In genomic region chr1:147541672-147542548, GRCh38 we compare ENCODE assay signal across 8 cellular contexts. TPM values are rescaled to one million over a fixed set of nuclear protein-coding genes. Genes with fewer than 3 reads are reported as not detected.
A peak's percentile ranks its signal among the peaks of the same experiment; 100 is the strongest.
DNase-seq lines count a peak whose midpoint lies in the region; ATAC-seq and TF ChIP-seq lines count a peak whose summit lies in the region.

No MANE protein-coding gene starts in this region.

- POLR2A ChIA-PET in AG04450 (lab: Yijun Ruan, JAX), result interaction anchor here (0.6 to 3.8 kb wide), 5 partner anchors 27 to 128 kb away, joined by 3 to 41 read pairs (median 6); no protein-coding TSS in a partner anchor

- no peaks in the 10 kb centered on the region for H4K20me1 ChIP-seq in H9 (ENCODE audit: control insufficient read depth, insufficient read depth, insufficient read length)

- no peaks in the 10 kb centered on the region for H3K27me3 ChIP-seq in AG04450 (ENCODE audit: control insufficient read depth, insufficient read depth, low read length)
- no peaks in the 10 kb centered on the region for H3K27me3 ChIP-seq in H9 (ENCODE audit: insufficient read depth, low read length)

- H3K27me3 Mint-ChIP-seq in H9 (ENCODE audit: low read depth), result no peaks in the 10 kb centered on the region
- H3K27me3 Mint-ChIP-seq in neural crest cell (ENCODE audit: low read depth), result no peaks in the 10 kb centered on the region

- no peak overlapping the region for H3K4ac ChIP-seq in H9 (ENCODE audit: low read depth, low read length)

- H3T11ph ChIP-seq in H9 (ENCODE audit: low read length), result no peak overlapping the region

- no peak overlapping the region for H2BK12ac ChIP-seq in H9 (ENCODE audit: insufficient read length, low read depth, low read length)

- peaks cover 49 to 53% of the 10 kb centered on the region in 2 experiments for H3K4me1 Mint-ChIP-seq in H9
- H3K4me1 Mint-ChIP-seq in neural crest cell, result peaks cover 46% of the 10 kb centered on the region

- no peak overlapping the region for H2BK120ac ChIP-seq in H9 (ENCODE audit: low read depth, low read length, poor library complexity, severe bottlenecking)

- no peak overlapping the region for H2BK20ac ChIP-seq in H9 (ENCODE audit: low read depth, low read length, poor library complexity, severe bottlenecking)

- H3K27ac ChIP-seq in AG04450 (ENCODE audit: low read depth, low read length) (peak overlapping the region; percentile 92), H9 (ENCODE audit: insufficient read length, low read depth, low read length) (peak overlapping the region; percentile 51)

- H3K9me3 Mint-ChIP-seq in H9, result no peaks in the 10 kb centered on the region
- H3K9me3 Mint-ChIP-seq in neural crest cell, result no peaks in the 10 kb centered on the region

- H3K36me3 Mint-ChIP-seq in H9 (ENCODE audit: insufficient read depth in 1 of 3, low read depth in 3 of 3) (peaks cover 0 to 9% (median 0%) of the 10 kb centered on the region in 3 experiments; a peak in 2 of 7 replicates), neural crest cell (ENCODE audit: low read depth) (peaks cover 2% of the 10 kb centered on the region)

- peak overlapping the region; percentile 71 for H3K18ac ChIP-seq in H9 (ENCODE audit: insufficient read length, low read depth, low read length)

- H3K23me2 ChIP-seq in H9 (ENCODE audit: insufficient read length, low read depth, low read length, poor library complexity, severe bottlenecking), result peaks cover 13% of the 10 kb centered on the region

- WGBS in H9 (ENCODE audit: extremely low coverage, insufficient read length, low lambda C conversion rate), result no CpG with 5 or more reads among the region's 29 CpGs

- H3K4me3 ChIP-seq in AG04450 (ENCODE audit: low read depth, low read length), result peak overlapping the region; percentile 66

- peak overlapping the region; percentile 59 for H3K14ac ChIP-seq in H9 (ENCODE audit: insufficient read depth, low read length)

- H3K4me1 ChIP-seq in H9 (ENCODE audit: insufficient read depth, low read length), result peaks cover 11% of the 10 kb centered on the region; the same call in 1 of the 2 replicates

- peak overlapping the region; percentile 96 for H3K4me2 ChIP-seq in H9 (ENCODE audit: insufficient read depth, insufficient read length, low read length)

- DNase-seq in AG04450 (ENCODE audit: low read depth, low spot score) (no peak), H9 (peak; percentile 70), fibroblast of the conjunctiva (ENCODE audit: low read depth) (peak; percentile 18), neural crest cell (ENCODE audit: low read depth, low spot score) (peak; percentile 19), SKM-1 (lab: John Stamatoyannopoulos, UW; ENCODE audit: unreplicated experiment) (no peak)
- DNase-seq in activated CD8-positive, alpha-beta memory T cell treated with anti-CD3 and anti-CD28 coated beads for 48 hours (ENCODE audit: low read depth in 2 of 3, low spot score in 2 of 3), result peak in 2 of 3 experiments; percentile 8 to 13

- H3K79me1 ChIP-seq in H9 (ENCODE audit: insufficient read depth, low read depth, low read length, poor library complexity, severe bottlenecking), result no peaks in the 10 kb centered on the region

- H3K9me3 ChIP-seq in AG04450 (ENCODE audit: control insufficient read depth, insufficient read depth, low read length), result no peaks in the 10 kb centered on the region
- H3K9me3 ChIP-seq in H9 (ENCODE audit: control insufficient read depth, low read depth, low read length), result no peaks in the 10 kb centered on the region

- H3K4me3 Mint-ChIP-seq in H9 (no peak overlapping the region), neural crest cell (no peak overlapping the region)

- no peak overlapping the region for H4K91ac ChIP-seq in H9 (ENCODE audit: insufficient read length, low read depth, low read length)

- peak overlapping the region; percentile 71 for H3K9ac ChIP-seq in H9 (ENCODE audit: extremely low read depth, insufficient read length, low read length)

- no peak overlapping the region for H4K8ac ChIP-seq in H9 (replicated peaks; ENCODE audit: insufficient read length, low read depth, low read length)

- CTCF ChIA-PET in AG04450 (lab: Charles Lee), result interaction anchor here (1.3 to 2.7 kb wide), 3 partner anchors 46 to 100 kb away, joined by 5 to 11 read pairs (median 6); no protein-coding TSS in a partner anchor

- no peak overlapping the region for H2AK5ac ChIP-seq in H9 (ENCODE audit: insufficient read length, low read length)

- no peak for TF ChIP-seq CTCF in AG04450 (IDR thresholded peaks at IDR 0.05; ENCODE audit: low read depth, low read length)
- TF ChIP-seq CTCF in H9 (conservative IDR thresholded peaks at IDR 0.05), result no peak
- no peak for TF ChIP-seq CTCF in neural crest cell (conservative IDR thresholded peaks at IDR 0.05)

- no peak overlapping the region for H3K23ac ChIP-seq in H9 (ENCODE audit: insufficient read length, low read depth, low read length)

- H2AFZ ChIP-seq in H9 (ENCODE audit: low read length), result no peak overlapping the region

- no peak overlapping the region for H2BK5ac ChIP-seq in H9 (ENCODE audit: insufficient read length, low read length)

- no peak for ATAC-seq in HG03354 (IDR thresholded peaks at IDR 0.05; ENCODE audit: poor library complexity, severe bottlenecking, unreplicated experiment)
- ATAC-seq in GM18498 (IDR thresholded peaks at IDR 0.05; ENCODE audit: unreplicated experiment), result no peak

- H3K56ac ChIP-seq in H9 (ENCODE audit: insufficient read length, low read depth, low read length), result no peak overlapping the region

- no peak overlapping the region for H4K5ac ChIP-seq in H9 (ENCODE audit: insufficient read length, low read depth, low read length)

- peaks cover 1% of the 10 kb centered on the region; the same call in 1 of the 2 replicates for H3K79me2 ChIP-seq in H9 (ENCODE audit: insufficient read depth, low read length)

- H2BK15ac ChIP-seq in H9 (ENCODE audit: low read depth, low read length), result no peak overlapping the region

- H3K27ac Mint-ChIP-seq in H9 (no peak overlapping the region), neural crest cell (ENCODE audit: unreplicated experiment) (no peak overlapping the region)

RNA-seq across cellular contexts. Expression of gene BCL9, which starts 0.6 kb away (rescaled TPM):
- 11.0 and 14.7 TPM in 2 replicates for polyA plus RNA-seq in AG04450 (2011; rRNA removed)
- 15.1 and 17.4 TPM in 2 replicates for polyA minus RNA-seq in AG04450 (2011; rRNA and poly(A)+ RNA removed)
- total RNA-seq in H9 (2021) (58.3 and 59.4 TPM in 2 replicates), neural crest cell (58.4 and 58.8 TPM in 2 replicates)

Comparison
In these comparisons a context has a peak if more than half of its experiments do, and no peak if none do; other contexts are left out.
1. DNase-seq: peak in H9 (single experiment), activated CD8-positive, alpha-beta memory T cell treated with anti-CD3 and anti-CD28 coated beads for 48 hours (2 of 3), fibroblast of the conjunctiva (single experiment) and neural crest cell (single experiment); none in AG04450 (single experiment) and SKM-1 (single experiment).